ENCODE assay signal across 20 cellular contexts in genomic region chr7:65902306-65902705, GRCh38. TPM values are rescaled to one million over a fixed set of nuclear protein-coding genes. Genes with fewer than 3 reads are reported as not detected.
A peak's percentile ranks its signal among the peaks of the same experiment; 100 is the strongest.
DNase-seq lines count a peak whose midpoint lies in the region; ATAC-seq, FAIRE-seq and TF ChIP-seq lines count a peak whose summit lies in the region.
"Had no signal": no experiment of that assay in that cellular context is flagged by ENCODE, and none has a peak within 500 bp of the region (broad histone marks: within the 10 kb centered on the region; RNA-seq: fewer than 3 reads in every experiment).

No MANE protein-coding gene starts in this region.

- DNase-seq in HepG2 (ENCODE audit: low spot score) (no peak), right lobe of liver (no peak), ELR (ENCODE audit: low read depth) (peak; percentile 1), OCI-LY7 (ENCODE audit: low spot score) (no peak), iPS-NIHi7 (ENCODE audit: extremely low spot score) (no peak), foreskin keratinocyte (no peak)
- DNase-seq: Caco-2; CD4-positive, CD25-positive, alpha-beta regulatory T cell; CD8-positive, alpha-beta T cell; DMS 273 treated with DMSO at 0.1 percent for 48 hours; DND-41; GDM1; H7; HCEC 1CT had no signal

- H3K9me3 ChIP-seq in HepG2 (ENCODE audit: low read length) (peaks cover 13% of the 10 kb centered on the region), right lobe of liver (no peaks in the 10 kb centered on the region), OCI-LY7 (ENCODE audit: low read length) (peaks cover 10% of the 10 kb centered on the region; the same call in 1 of the 2 replicates)

- BruUV-seq in HepG2 (replicated peaks; lab: Mats Ljungman, UMichigan) (TSS peak; percentile 31), OCI-LY7 (replicated peaks; lab: Mats Ljungman, UMichigan) (TSS peak; percentile 25)

- H3K79me2 ChIP-seq in HepG2 (ENCODE audit: insufficient read depth, low read length) (peaks cover 4% of the 10 kb centered on the region), OCI-LY7 (ENCODE audit: insufficient read depth, low read depth, low read length) (peaks cover 6% of the 10 kb centered on the region; the same call in 1 of the 2 replicates)

- H3K4me1 ChIP-seq in HepG2 (ENCODE audit: insufficient read depth, low read length): peaks cover 13% of the 10 kb centered on the region
- H3K4me1 ChIP-seq in right lobe of liver: peaks cover 0 to 23% (median 0%) of the 10 kb centered on the region in 4 donors
- H3K4me1 ChIP-seq in OCI-LY7 (ENCODE audit: insufficient read depth, low read length, poor library complexity, severe bottlenecking): no peaks in the 10 kb centered on the region
- no peaks in the 10 kb centered on the region for H3K4me1 ChIP-seq in foreskin keratinocyte
- H3K4me1 ChIP-seq: BLaER1, Caco-2 had no signal

- TF ChIP-seq CTCF in HepG2 (CRISPR knock-in tag; IDR thresholded peaks at IDR 0.05) (no peak), right lobe of liver (IDR thresholded peaks at IDR 0.05) (no peak), OCI-LY7 (conservative IDR thresholded peaks at IDR 0.05; ENCODE audit: low read length) (no peak), foreskin keratinocyte (conservative IDR thresholded peaks at IDR 0.05) (no peak)

- no peak overlapping the region for H2AFZ ChIP-seq in HepG2 (ENCODE audit: low read length)
- H2AFZ ChIP-seq in OCI-LY7 (ENCODE audit: low read length): no peak overlapping the region

- ATAC-seq in HepG2 (no peak), right lobe of liver (no peak), GM18909 (IDR thresholded peaks at IDR 0.05; ENCODE audit: poor library complexity, unreplicated experiment) (no peak), foreskin keratinocyte (no peak)
- ATAC-seq: CD8-positive, alpha-beta T cell; GM12878 had no signal

- TF ChIP-seq POLR2A in HepG2 (IDR thresholded peaks at IDR 0.05; ENCODE audit: insufficient read depth in 1 of 2, low read depth in 2 of 2, low read length in 2 of 2) (no peak), right lobe of liver (IDR thresholded peaks at IDR 0.05) (no peak)

- CTCF ChIA-PET in HepG2 (lab: Yijun Ruan, JAX; ENCODE audit: low intra/inter-chr PET ratio, low total read pairs): no interaction called here
- CTCF ChIA-PET in OCI-LY7 (lab: Charles Lee; ENCODE audit: unreplicated experiment): no interaction called here

- in situ Hi-C loops in HepG2 (cut with HindIII; ENCODE audit: extremely low pct_ligation_motif_present, low pct_unique_long_range_greater_than_20kb): no loop called here

- H3K4me2 ChIP-seq in HepG2 (ENCODE audit: low read depth, low read length): no peak overlapping the region
- H3K4me2 ChIP-seq in OCI-LY7 (ENCODE audit: low read length): no peak overlapping the region
- H3K4me2 ChIP-seq: BLaER1 had no signal

- POLR2A ChIA-PET in HepG2 (lab: Yijun Ruan, JAX): no interaction called here
- POLR2A ChIA-PET in OCI-LY7 (lab: Charles Lee): no interaction called here

- no peak for TF ChIP-seq RAD21 in HepG2 (CRISPR knock-in tag; IDR thresholded peaks at IDR 0.05)

- H3K36me3 ChIP-seq in HepG2 (replicated peaks in 1 of 2; ENCODE audit: control insufficient read depth in 1 of 2, insufficient read depth in 2 of 2, low read length in 2 of 2) (peaks cover 3% of the 10 kb centered on the region in 2 experiments; a peak in 2 of 5 replicates), right lobe of liver (no peaks in the 10 kb centered on the region), OCI-LY7 (ENCODE audit: insufficient read depth, low read length) (peaks cover 58% of the 10 kb centered on the region)

- H3K27ac ChIP-seq in HepG2 (ENCODE audit: extremely low read length, insufficient read depth, low read length) (no peak overlapping the region), right lobe of liver (no peak overlapping the region), OCI-LY7 (ENCODE audit: low read depth, low read length, poor library complexity, severe bottlenecking) (no peak overlapping the region), foreskin keratinocyte (no peak overlapping the region)
- H3K27ac ChIP-seq: BLaER1, C4-2B had no signal

- H3K27me3 ChIP-seq in HepG2 (ENCODE audit: control insufficient read depth in 1 of 2, insufficient read depth in 2 of 2, low read length in 2 of 2) (no peaks in the 10 kb centered on the region), right lobe of liver (no peaks in the 10 kb centered on the region), foreskin keratinocyte (no peaks in the 10 kb centered on the region)
- H3K27me3 ChIP-seq: BLaER1 had no signal

- FAIRE-seq in HepG2 (lab: Jason Lieb, UNC): no peak
- FAIRE-seq: D721Med, GM12878, H1 had no signal

- intact Hi-C loops in HepG2 (cut with micrococcal nuclease; ENCODE audit: unreplicated experiment) (no loop called here), right lobe of liver (cut with DNase I) (no loop called here), OCI-LY7 (cut with micrococcal nuclease; ENCODE audit: unreplicated experiment) (no loop called here)

- no peaks in the 10 kb centered on the region for H3K9me2 ChIP-seq in OCI-LY7 (ENCODE audit: insufficient read depth, low read length)

- no peak overlapping the region for H3K9ac ChIP-seq in HepG2 (ENCODE audit: insufficient read depth, low read depth, low read length)
- H3K9ac ChIP-seq: BLaER1 had no signal

- H3K4me3 ChIP-seq in HepG2 (replicated peaks in 1 of 3; ENCODE audit: insufficient read depth in 1 of 3, low read depth in 2 of 3, low read length in 3 of 3): no peak overlapping the region
- no peak overlapping the region for H3K4me3 ChIP-seq in right lobe of liver
- no peak overlapping the region for H3K4me3 ChIP-seq in OCI-LY7 (ENCODE audit: low read depth, low read length, poor library complexity, severe bottlenecking)
- H3K4me3 ChIP-seq: BLaER1, GM12878 had no signal

- no peak for TF ChIP-seq EP300 in HepG2 (IDR thresholded peaks at IDR 0.05; ENCODE audit: low read depth in 2 of 2, low read length in 2 of 2)
- TF ChIP-seq EP300 in HepG2 (CRISPR knock-in tag; IDR thresholded peaks at IDR 0.05; ENCODE audit: borderline replicate concordance): no peak

- peaks cover 3% of the 10 kb centered on the region; the same call in 1 of the 2 replicates for H4K20me1 ChIP-seq in HepG2 (ENCODE audit: insufficient read depth, low read length)
- H4K20me1 ChIP-seq in OCI-LY7 (ENCODE audit: insufficient read depth, low read length): no peaks in the 10 kb centered on the region

TF ChIP-seq in HepG2, 621 proteins besides CTCF, POLR2A, EP300 and RAD21:
- TF ChIP-seq AKAP8 (CRISPR knock-in tag; IDR thresholded peaks at IDR 0.05) (no peak), AHR (CRISPR knock-in tag; IDR thresholded peaks at IDR 0.05) (no peak)

RNA-seq across cellular contexts. Expression of gene VKORC1L1, which starts 29.4 kb away (rescaled TPM):
- total RNA-seq in HepG2 (2016; rRNA removed; fragmentation: Illumina TruSeq; extraction: Trizol) (13.9 and 17.3 TPM in 2 replicates), right lobe of liver (10 to 100 TPM in 5 of 6 experiments, 1 to 10 TPM in 1; 9.2 to 26.1 (median 13.2) TPM), OCI-LY7 (2022) (31.9 and 32.5 TPM in 2 replicates), foreskin keratinocyte (18.0 and 19.1 TPM in 2 replicates)
- total RNA-seq in HepG2 (2016; cell fraction: cytosol; rRNA removed; fragmentation: Illumina TruSeq; extraction: Trizol; ENCODE audit: low read depth): 5.4 and 6.2 TPM in 2 replicates
- 13.3 and 17.0 TPM in 2 replicates for total RNA-seq in HepG2 (2016; cell fraction: insoluble cytoplasmic fraction; rRNA removed; fragmentation: Illumina TruSeq; extraction: Trizol)
- total RNA-seq in HepG2 (2016; cell fraction: membrane; rRNA removed; fragmentation: Illumina TruSeq; extraction: Trizol): 19.7 TPM in 2 replicates
- total RNA-seq in HepG2 (2016; cell fraction: nucleus; rRNA removed; fragmentation: Illumina TruSeq; extraction: Trizol): 14.2 and 17.7 TPM in 2 replicates
- polyA plus RNA-seq in HepG2 (2011; rRNA removed) (15.3 and 16.5 TPM in 2 replicates), foreskin keratinocyte (9.6 and 14.2 TPM in 2 replicates)
- polyA plus RNA-seq in HepG2 (2011; cell fraction: cytosol; rRNA removed): 10.3 and 13.2 TPM in 2 replicates
- 2.8 and 3.2 TPM in 2 replicates for polyA plus RNA-seq in HepG2 (2011; cell fraction: nucleus; rRNA removed)
- polyA plus RNA-seq in HepG2 (2012): 17.6 and 18.4 TPM in 2 replicates
- polyA plus RNA-seq in HepG2 (2016; cell fraction: cytosol; fragmentation: Illumina TruSeq; extraction: Trizol; ENCODE audit: low read depth): 16.0 and 21.6 TPM in 2 replicates
- 20.1 and 20.8 TPM in 2 replicates for polyA plus RNA-seq in HepG2 (2016; cell fraction: insoluble cytoplasmic fraction; fragmentation: Illumina TruSeq; extraction: Trizol; ENCODE audit: low read depth)
- polyA plus RNA-seq in HepG2 (2016; cell fraction: membrane; fragmentation: Illumina TruSeq; extraction: Trizol; ENCODE audit: low read depth): 25.0 and 28.2 TPM in 2 replicates
- polyA plus RNA-seq in HepG2 (2016; cell fraction: nucleus; fragmentation: Illumina TruSeq; extraction: Trizol; ENCODE audit: insufficient read depth, low read depth): 26.0 and 26.9 TPM in 2 replicates
- 33.7 and 39.5 TPM in 2 replicates for polyA minus RNA-seq in HepG2 (2011; rRNA and poly(A)+ RNA removed; ENCODE audit: low replicate concordance)
- 14.4 and 18.4 TPM in 2 replicates for polyA minus RNA-seq in HepG2 (2011; cell fraction: cytosol; rRNA and poly(A)+ RNA removed)
- 5.7 and 9.1 TPM in 2 replicates for polyA minus RNA-seq in HepG2 (2011; cell fraction: nucleus; rRNA and poly(A)+ RNA removed)
- total RNA-seq in OCI-LY7 (2014; rRNA removed; shearing (Covaris generic)): 12.1 and 17.4 TPM in 2 replicates
